9 cellular contexts compared by ENCODE assay signal in the genomic region with DNA sequence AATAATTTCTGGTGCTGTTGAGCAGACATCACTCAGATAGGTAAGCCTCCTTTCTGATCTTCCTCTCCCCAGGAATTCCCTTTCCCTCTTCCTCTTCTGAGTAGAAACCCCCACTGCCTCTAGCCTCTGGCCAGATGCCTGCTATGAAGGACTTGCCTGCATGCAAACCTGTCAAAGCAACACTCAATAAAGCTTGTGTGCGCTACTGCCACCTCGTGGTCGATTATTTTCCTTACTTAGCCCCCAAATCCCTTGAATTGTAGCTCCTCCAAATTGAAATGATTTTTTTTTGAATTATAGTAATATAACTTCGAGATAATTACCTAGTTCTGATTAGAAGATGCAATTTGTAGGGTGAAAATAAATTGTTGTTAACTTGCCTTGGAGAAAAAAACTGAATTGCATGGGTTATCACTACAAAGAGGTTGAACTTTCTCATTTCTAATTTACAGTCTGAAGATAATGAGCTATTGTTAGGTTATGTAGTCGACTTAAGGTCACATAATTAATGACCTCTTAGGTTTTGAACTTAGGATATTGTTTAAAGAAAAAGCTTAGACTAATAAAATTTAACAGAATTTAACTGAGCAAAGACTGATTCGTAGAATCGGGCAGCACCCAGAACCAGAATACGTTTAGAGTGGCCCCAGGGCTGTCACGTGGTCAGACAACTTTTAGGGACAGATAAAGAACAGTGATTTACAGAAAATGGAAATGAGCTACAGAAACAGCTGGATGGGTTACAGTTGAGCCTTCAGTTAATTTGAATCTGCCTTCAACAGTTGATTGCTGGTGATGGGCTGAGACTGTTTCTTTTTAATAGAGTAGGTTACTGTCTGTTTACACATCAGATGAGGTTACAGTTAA.
DNase-seq lines count a peak whose midpoint lies in the region; ATAC-seq and TF ChIP-seq lines count a peak whose summit lies in the region.
"Had no signal": no experiment of that assay in that cellular context is flagged by ENCODE, and none has a peak within 500 bp of the region (broad histone marks: within the 10 kb centered on the region; RNA-seq: fewer than 3 reads in every experiment).

No MANE protein-coding gene starts in this region.

- CTCF ChIA-PET in activated CD8-positive, alpha-beta memory T cell treated with anti-CD3 and anti-CD28 coated beads, Interleukin-2, amount 10 ng/mL, durations not matched to agents 7 days and 5 days (lab: Charles Lee) = interaction anchor here (1.1 to 1.3 kb wide), 2 partner anchors 16 to 1649 kb away, joined by 4 read pairs; no protein-coding TSS in a partner anchor

- no peaks in the 10 kb centered on the region for H3K27me3 Mint-ChIP-seq in activated CD8-positive, alpha-beta memory T cell treated with anti-CD3 and anti-CD28 coated beads, Interleukin-2, amount 10 ng/mL, durations not matched to agents 7 days and 5 days
- no peaks in the 10 kb centered on the region for H3K27me3 Mint-ChIP-seq in neural progenitor cell (ENCODE audit: insufficient read depth, low read depth)

- H2AFZ ChIP-seq in neural progenitor cell (replicated peaks) = no peak overlapping the region

- peaks cover 3% of the 10 kb centered on the region for H3K4me1 ChIP-seq in neural progenitor cell

- no peaks in the 10 kb centered on the region for H3K27me3 ChIP-seq in neural progenitor cell

- no peak overlapping the region for H3K9ac ChIP-seq in neural progenitor cell

- H3F3A ChIP-seq in neural progenitor cell (ENCODE audit: low read depth) = no peaks in the 10 kb centered on the region

- H3K27ac ChIP-seq in neural progenitor cell = no peak overlapping the region

- DNase-seq in CD1c-positive myeloid dendritic cell (ENCODE audit: extremely low spot score) (peak; percentile 64), NCI-H526 (lab: John Stamatoyannopoulos, UW) (peak; percentile 45 to 83), fibroblast of pulmonary artery (ENCODE audit: low read depth) (peak; percentile 90), neural progenitor cell (ENCODE audit: low spot score) (peak; percentile 87), posterior vena cava (ENCODE audit: low spot score) (no peak)
- DNase-seq in activated CD8-positive, alpha-beta memory T cell treated with anti-CD3 and anti-CD28 coated beads, Interleukin-2, amount 10 ng/mL, durations not matched to agents 7 days and 5 days = peak; percentile 56

- no peaks in the 10 kb centered on the region for H3K36me3 Mint-ChIP-seq in activated CD8-positive, alpha-beta memory T cell treated with anti-CD3 and anti-CD28 coated beads, Interleukin-2, amount 10 ng/mL, durations not matched to agents 7 days and 5 days
- no peaks in the 10 kb centered on the region for H3K36me3 Mint-ChIP-seq in neural progenitor cell

- TF ChIP-seq CTCF in fibroblast of pulmonary artery (IDR thresholded peaks at IDR 0.05; ENCODE audit: low read length, missing control alignments) = peak; percentile 87
- peak; percentile 85 for TF ChIP-seq CTCF in neural progenitor cell (IDR thresholded peaks at IDR 0.05)

- no peaks in the 10 kb centered on the region for H3K9me3 Mint-ChIP-seq in activated CD8-positive, alpha-beta memory T cell treated with anti-CD3 and anti-CD28 coated beads, Interleukin-2, amount 10 ng/mL, durations not matched to agents 7 days and 5 days (ENCODE audit: low read depth)
- peaks cover 2% of the 10 kb centered on the region for H3K9me3 Mint-ChIP-seq in neural progenitor cell
- H3K9me3 Mint-ChIP-seq: T-helper 1 cell treated with Interleukin-12 subunit alpha and Interleukin-12 subunit beta and Interleukin-4 antibody, amounts not matched to agents 30 μg/mL and 1 μg/mL, for 36 hours had no signal

- H3K4me3 Mint-ChIP-seq in activated CD8-positive, alpha-beta memory T cell treated with anti-CD3 and anti-CD28 coated beads, Interleukin-2, amount 10 ng/mL, durations not matched to agents 7 days and 5 days = no peak overlapping the region
- no peak overlapping the region for H3K4me3 Mint-ChIP-seq in neural progenitor cell
- H3K4me3 Mint-ChIP-seq: T-helper 1 cell treated with Interleukin-12 subunit alpha and Interleukin-12 subunit beta and Interleukin-4 antibody, amounts not matched to agents 30 μg/mL and 1 μg/mL, for 36 hours had no signal

- no peaks in the 10 kb centered on the region for H3K36me3 ChIP-seq in neural progenitor cell

- no peaks in the 10 kb centered on the region for H4K20me1 ChIP-seq in neural progenitor cell (ENCODE audit: low read depth)

- no peaks in the 10 kb centered on the region for H3K79me2 ChIP-seq in neural progenitor cell (ENCODE audit: low read depth)

- no peak overlapping the region for H3K27ac Mint-ChIP-seq in activated CD8-positive, alpha-beta memory T cell treated with anti-CD3 and anti-CD28 coated beads, Interleukin-2, amount 10 ng/mL, durations not matched to agents 7 days and 5 days
- no peak overlapping the region for H3K27ac Mint-ChIP-seq in neural progenitor cell
- H3K27ac Mint-ChIP-seq: T-helper 1 cell treated with Interleukin-12 subunit alpha and Interleukin-12 subunit beta and Interleukin-4 antibody, amounts not matched to agents 30 μg/mL and 1 μg/mL, for 36 hours had no signal

- H3K4me1 Mint-ChIP-seq in activated CD8-positive, alpha-beta memory T cell treated with anti-CD3 and anti-CD28 coated beads, Interleukin-2, amount 10 ng/mL, durations not matched to agents 7 days and 5 days = no peaks in the 10 kb centered on the region
- H3K4me1 Mint-ChIP-seq in neural progenitor cell = peaks cover 2% of the 10 kb centered on the region

- ATAC-seq in GM18909 (IDR thresholded peaks at IDR 0.05; ENCODE audit: poor library complexity, unreplicated experiment) (peak; percentile 89), HG03280 (IDR thresholded peaks at IDR 0.05; ENCODE audit: unreplicated experiment) (peak; percentile 87)
- no peak for ATAC-seq in activated CD8-positive, alpha-beta memory T cell treated with anti-CD3 and anti-CD28 coated beads, Interleukin-2, amount 10 ng/mL, durations not matched to agents 7 days and 5 days

- intact Hi-C loops in posterior vena cava (cut with DNase I) = no loop called here

- no peaks in the 10 kb centered on the region for H3K9me3 ChIP-seq in neural progenitor cell (ENCODE audit: low read depth)

- H3K4me2 ChIP-seq in neural progenitor cell = no peak overlapping the region

- no peak overlapping the region for H3K4me3 ChIP-seq in fibroblast of pulmonary artery (replicated peaks; ENCODE audit: low read depth, low read length)
- H3K4me3 ChIP-seq in neural progenitor cell = no peak overlapping the region
